In the genomic region with DNA sequence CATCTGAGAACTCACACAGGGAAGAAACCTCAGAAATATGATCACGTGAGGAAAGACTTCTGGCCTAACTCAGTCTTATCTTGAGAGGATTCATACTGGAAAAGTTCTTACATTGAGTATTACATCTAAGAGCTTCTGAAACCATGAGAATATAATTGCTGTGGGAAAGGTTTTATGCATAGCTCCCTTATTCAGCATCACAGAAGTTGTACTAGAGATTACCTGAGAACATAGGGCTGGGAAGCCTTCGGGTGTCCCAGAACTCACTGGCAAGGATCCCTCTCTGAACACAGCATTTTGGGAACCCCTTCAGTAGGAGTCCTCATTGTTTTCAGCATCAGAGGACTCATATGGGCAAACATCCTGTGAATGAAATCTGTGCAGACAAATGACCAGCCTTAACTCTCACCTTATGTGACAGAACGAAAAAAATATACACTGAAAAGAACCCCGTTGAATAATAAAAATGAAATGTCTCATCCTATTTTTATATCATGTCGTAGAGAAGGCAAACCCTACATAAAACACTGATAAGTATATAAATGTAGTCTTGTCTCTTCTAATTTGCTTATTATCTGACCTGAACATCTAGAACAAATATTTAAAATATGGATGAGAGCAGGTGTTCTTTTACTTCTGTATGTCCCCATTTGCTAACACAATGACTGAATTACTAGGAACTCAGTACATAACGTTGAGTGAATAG, we compare ENCODE assay signal across 11 cellular contexts. TPM values are rescaled to one million over a fixed set of nuclear protein-coding genes. Genes with fewer than 3 reads are reported as not detected.
A peak's percentile ranks its signal among the peaks of the same experiment; 100 is the strongest.
DNase-seq lines count a peak whose midpoint lies in the region; TF ChIP-seq lines count a peak whose summit lies in the region.
"Had no signal": no experiment of that assay in that cellular context is flagged by ENCODE, and none has a peak within 500 bp of the region (broad histone marks: within the 10 kb centered on the region; RNA-seq: fewer than 3 reads in every experiment).

No MANE protein-coding gene starts in this region.

- H3K9me3 ChIP-seq in breast epithelium = peaks cover 100% of the 10 kb centered on the region in 2 donors
- peaks cover 93% of the 10 kb centered on the region for H3K9me3 ChIP-seq in smooth muscle cell (replicated peaks; ENCODE audit: low read depth)
- H3K9me3 ChIP-seq in HAP-1 = peaks cover 52% of the 10 kb centered on the region

- no peaks in the 10 kb centered on the region for H3K4me1 ChIP-seq in breast epithelium
- H3K4me1 ChIP-seq in smooth muscle cell (ENCODE audit: low read depth) = no peaks in the 10 kb centered on the region
- no peaks in the 10 kb centered on the region for H3K4me1 ChIP-seq in HAP-1

- H3K27ac ChIP-seq in breast epithelium = no peak overlapping the region
- no peak overlapping the region for H3K27ac ChIP-seq in smooth muscle cell (ENCODE audit: low read depth)

- CTCF ChIA-PET in MCF 10A (lab: Yijun Ruan, JAX) = interaction anchor here (1.2 kb wide), 1 partner anchor 8 kb away, joined by 3 read pairs; no protein-coding TSS in a partner anchor

- peaks cover 51% of the 10 kb centered on the region for H3K36me3 ChIP-seq in breast epithelium
- peaks cover 90% of the 10 kb centered on the region for H3K36me3 ChIP-seq in smooth muscle cell (ENCODE audit: low read depth)
- peaks cover 19% of the 10 kb centered on the region for H3K36me3 ChIP-seq in HAP-1 (replicated peaks)

- no peaks in the 10 kb centered on the region for H3K27me3 Mint-ChIP-seq in MCF 10A (ENCODE audit: insufficient read depth, unreplicated experiment)
- H3K27me3 Mint-ChIP-seq: activated naive CD4-positive, alpha-beta T cell treated with anti-CD3 and anti-CD28 coated beads, Interleukin-2, amount 50 U/mL, for 24 hours had no signal

- no peak overlapping the region for H3K4me3 Mint-ChIP-seq in MCF 10A (ENCODE audit: unreplicated experiment)
- H3K4me3 Mint-ChIP-seq: activated naive CD4-positive, alpha-beta T cell treated with anti-CD3 and anti-CD28 coated beads, Interleukin-2, amount 50 U/mL, for 24 hours had no signal

- no peaks in the 10 kb centered on the region for H3K4me1 Mint-ChIP-seq in MCF 10A (ENCODE audit: insufficient read depth, unreplicated experiment)
- H3K4me1 Mint-ChIP-seq: activated naive CD4-positive, alpha-beta T cell treated with anti-CD3 and anti-CD28 coated beads, Interleukin-2, amount 50 U/mL, for 24 hours had no signal

- no peak overlapping the region for H3K27ac Mint-ChIP-seq in MCF 10A (ENCODE audit: low read depth, unreplicated experiment)
- H3K27ac Mint-ChIP-seq: activated naive CD4-positive, alpha-beta T cell treated with anti-CD3 and anti-CD28 coated beads, Interleukin-2, amount 50 U/mL, for 24 hours had no signal

- H3K4me2 ChIP-seq in smooth muscle cell = no peak overlapping the region

- intact Hi-C loops in MCF 10A (cut with micrococcal nuclease) = no loop called here
- intact Hi-C loops in breast epithelium (cut with DNase I; ENCODE audit: low total_unique reads) = no loop called here

- POLR2A ChIA-PET in MCF 10A (lab: Yijun Ruan, JAX) = interaction anchor here (1.0 to 1.4 kb wide), 2 partner anchors 14 to 31 kb away, joined by 4 to 5 read pairs; a partner anchor contains a TSS

- DNase-seq in MCF 10A (ENCODE audit: unreplicated experiment) = peak; percentile 36
- DNase-seq in breast epithelium (ENCODE audit: low spot score in 2 of 2) = no peak
- peak; percentile 36 for DNase-seq in NCI-H2227 (lab: John Stamatoyannopoulos, UW; ENCODE audit: unreplicated experiment)
- peak; percentile 40 for DNase-seq in epithelial cell of esophagus (ENCODE audit: low read depth)
- no peak for DNase-seq in smooth muscle cell (lab: John Stamatoyannopoulos, UW; ENCODE audit: unreplicated experiment)
- no peak for DNase-seq in HAP-1 (ENCODE audit: low spot score in 2 of 2)
- no peak for DNase-seq in pons (ENCODE audit: low spot score)
- DNase-seq in germinal center (ENCODE audit: low spot score) = no peak
- DNase-seq: AML-193, NCI-H1694 had no signal

- BruUV-seq in MCF 10A (replicated peaks; lab: Mats Ljungman, UMichigan) = no TSS peak

- 73% methylated on average over 6 of the region's 6 CpGs for WGBS in smooth muscle cell (ENCODE audit: low lambda C conversion rate)

- peaks cover 91% of the 10 kb centered on the region for H3K36me3 Mint-ChIP-seq in MCF 10A (ENCODE audit: insufficient read depth, unreplicated experiment)

- H3K4me3 ChIP-seq in breast epithelium (peak overlapping the region in 1 of 3 donors; percentile 7), epithelial cell of esophagus (ENCODE audit: low read length) (no peak overlapping the region), smooth muscle cell (peak overlapping the region; percentile 22), HAP-1 (no peak overlapping the region)

- no peak overlapping the region for H3K9ac ChIP-seq in smooth muscle cell (ENCODE audit: low read depth)

- no peak for TF ChIP-seq POLR2A in breast epithelium (IDR thresholded peaks at IDR 0.05)

- no peaks in the 10 kb centered on the region for H3F3A ChIP-seq in smooth muscle cell (ENCODE audit: low read depth)

- H3K27me3 ChIP-seq in breast epithelium = no peaks in the 10 kb centered on the region
- H3K27me3 ChIP-seq in smooth muscle cell (ENCODE audit: low read depth) = no peaks in the 10 kb centered on the region
- H3K27me3 ChIP-seq in HAP-1 (ENCODE audit: low read depth) = no peaks in the 10 kb centered on the region

- H2AFZ ChIP-seq in smooth muscle cell (ENCODE audit: low read depth) = no peak overlapping the region

- H3K79me2 ChIP-seq in smooth muscle cell (ENCODE audit: low read depth) = no peaks in the 10 kb centered on the region

- peaks cover 18% of the 10 kb centered on the region for H3K9me3 Mint-ChIP-seq in MCF 10A (ENCODE audit: unreplicated experiment)

- H4K20me1 ChIP-seq in smooth muscle cell (ENCODE audit: low read depth) = no peaks in the 10 kb centered on the region

- in situ Hi-C loops in HAP-1 (cut with MboI; ENCODE audit: low sequenced_read_pairs) = no loop called here

- TF ChIP-seq CTCF in MCF 10A (IDR thresholded peaks at IDR 0.05; ENCODE audit: unreplicated experiment) = no peak
- TF ChIP-seq CTCF in breast epithelium (IDR thresholded peaks at IDR 0.05) = no peak
- no peak for TF ChIP-seq CTCF in epithelial cell of esophagus (IDR thresholded peaks at IDR 0.05; ENCODE audit: insufficient read depth, low read depth, low read length, missing control alignments)
- no peak for TF ChIP-seq CTCF in smooth muscle cell (IDR thresholded peaks at IDR 0.05; ENCODE audit: borderline replicate concordance, insufficient read depth, poor library complexity, severe bottlenecking)

RNA-seq across cellular contexts. Expression of a gene that starts 14.2 kb away (rescaled TPM):
- 21.1 and 27.1 TPM in 2 replicates for total RNA-seq in MCF 10A (2022)
- 10 to 100 TPM; 21.9 to 46.5 (median 39.0) TPM for total RNA-seq in breast epithelium
- 23.8 and 29.2 TPM in 2 replicates for total RNA-seq in smooth muscle cell
- polyA plus RNA-seq in smooth muscle cell = 27.2 and 29.5 TPM in 2 replicates

RNA-seq across cellular contexts. Expression of a gene that starts 31.6 kb away (rescaled TPM):
- total RNA-seq in MCF 10A (2022) (39.4 and 42.3 TPM in 2 replicates), breast epithelium (10 to 100 TPM; 10.1 to 70.2 (median 36.1) TPM), smooth muscle cell (25.6 and 144 TPM in 2 replicates)
- polyA plus RNA-seq in smooth muscle cell = 12.9 and 21.4 TPM in 2 replicates

RNA-seq across cellular contexts. Expression of a gene that starts 46.5 kb away (rescaled TPM):
- total RNA-seq in MCF 10A (2022) (2.8 and 2.9 TPM in 2 replicates), breast epithelium (10 to 100 TPM in 2 of 3 donors, 1 to 10 TPM in 1; 6.9 to 20.8 (median 13.8) TPM), smooth muscle cell (14.3 and 22.3 TPM in 2 replicates)
- 2.3 and 4.4 TPM in 2 replicates for polyA plus RNA-seq in smooth muscle cell

Comparison
In these comparisons a context has a peak if more than half of its experiments do, and no peak if none do; other contexts are left out.
1. DNase-seq: peak in MCF 10A (single experiment), NCI-H2227 (single experiment) and epithelial cell of esophagus (single experiment); none in breast epithelium (0 of 2), smooth muscle cell (single experiment), HAP-1 (0 of 2), pons (single experiment) and germinal center (single experiment).